1 cellular context compared by ENCODE assay signal in the genomic region with DNA sequence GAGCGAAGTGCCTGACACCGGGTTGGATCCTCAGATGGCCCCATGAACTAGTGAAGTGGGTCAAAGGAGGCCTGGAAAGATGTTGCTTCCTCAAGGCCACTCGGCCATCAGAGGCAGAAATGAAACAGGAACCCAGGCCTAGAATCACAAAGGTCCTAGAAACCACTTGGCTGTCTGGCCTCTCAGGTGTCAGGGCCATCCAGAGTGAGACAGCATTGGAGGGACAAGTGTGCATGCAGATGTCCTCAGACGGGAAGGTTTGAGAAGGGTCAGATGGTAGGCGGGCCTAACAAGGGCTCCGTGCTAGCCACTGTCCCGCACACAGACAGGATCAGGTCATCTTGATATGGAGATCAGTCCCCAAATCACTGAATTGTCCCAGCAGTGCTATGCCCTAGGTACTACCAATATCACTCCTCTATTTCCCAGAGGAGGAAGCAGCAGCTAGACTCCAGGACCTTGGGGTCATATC.
TF ChIP-seq lines count a peak whose summit lies in the region.

No MANE protein-coding gene starts in this region.

TF ChIP-seq in GM12878, 131 proteins besides CTCF, POLR2A, EP300 and RAD21:
- TF ChIP-seq E2F4 (IDR thresholded peaks at IDR 0.05; ENCODE audit: low read depth, low read length) (no peak), BRCA1 (IDR thresholded peaks at IDR 0.05; ENCODE audit: low read depth, low read length) (no peak), LARP7 (IDR thresholded peaks at IDR 0.05) (no peak), MYC (IDR thresholded peaks at IDR 0.05; ENCODE audit: insufficient read depth, insufficient read length, insufficient replicate concordance, low read length, severe bottlenecking) (no peak), RBBP5 (conservative IDR thresholded peaks at IDR 0.05) (no peak), NR2C1 (IDR thresholded peaks at IDR 0.05) (no peak), HCFC1 (IDR thresholded peaks at IDR 0.05; ENCODE audit: low read length) (no peak)
- TF ChIP-seq, protein P1, sequence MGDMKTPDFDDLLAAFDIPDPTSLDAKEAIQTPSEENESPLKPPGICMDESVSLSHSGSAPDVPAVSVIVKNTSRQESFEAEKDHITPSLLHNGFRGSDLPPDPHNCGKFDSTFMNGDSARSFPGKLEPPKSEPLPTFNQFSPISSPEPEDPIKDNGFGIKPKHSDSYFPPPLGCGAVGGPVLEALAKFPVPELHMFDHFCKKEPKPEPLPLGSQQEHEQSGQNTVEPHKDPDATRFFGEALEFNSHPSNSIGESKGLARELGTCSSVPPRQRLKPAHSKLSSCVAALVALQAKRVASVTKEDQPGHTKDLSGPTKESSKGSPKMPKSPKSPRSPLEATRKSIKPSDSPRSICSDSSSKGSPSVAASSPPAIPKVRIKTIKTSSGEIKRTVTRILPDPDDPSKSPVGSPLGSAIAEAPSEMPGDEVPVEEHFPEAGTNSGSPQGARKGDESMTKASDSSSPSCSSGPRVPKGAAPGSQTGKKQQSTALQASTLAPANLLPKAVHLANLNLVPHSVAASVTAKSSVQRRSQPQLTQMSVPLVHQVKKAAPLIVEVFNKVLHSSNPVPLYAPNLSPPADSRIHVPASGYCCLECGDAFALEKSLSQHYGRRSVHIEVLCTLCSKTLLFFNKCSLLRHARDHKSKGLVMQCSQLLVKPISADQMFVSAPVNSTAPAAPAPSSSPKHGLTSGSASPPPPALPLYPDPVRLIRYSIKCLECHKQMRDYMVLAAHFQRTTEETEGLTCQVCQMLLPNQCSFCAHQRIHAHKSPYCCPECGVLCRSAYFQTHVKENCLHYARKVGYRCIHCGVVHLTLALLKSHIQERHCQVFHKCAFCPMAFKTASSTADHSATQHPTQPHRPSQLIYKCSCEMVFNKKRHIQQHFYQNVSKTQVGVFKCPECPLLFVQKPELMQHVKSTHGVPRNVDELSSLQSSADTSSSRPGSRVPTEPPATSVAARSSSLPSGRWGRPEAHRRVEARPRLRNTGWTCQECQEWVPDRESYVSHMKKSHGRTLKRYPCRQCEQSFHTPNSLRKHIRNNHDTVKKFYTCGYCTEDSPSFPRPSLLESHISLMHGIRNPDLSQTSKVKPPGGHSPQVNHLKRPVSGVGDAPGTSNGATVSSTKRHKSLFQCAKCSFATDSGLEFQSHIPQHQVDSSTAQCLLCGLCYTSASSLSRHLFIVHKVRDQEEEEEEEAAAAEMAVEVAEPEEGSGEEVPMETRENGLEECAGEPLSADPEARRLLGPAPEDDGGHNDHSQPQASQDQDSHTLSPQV (IDR thresholded peaks at IDR 0.05) = no peak
TF ChIP-seq in GM12878: peak in this region for 0.
